11 cellular contexts compared by ENCODE assay signal in genomic region chr16:23518435-23518891, GRCh38. TPM values are rescaled to one million over a fixed set of nuclear protein-coding genes. Genes with fewer than 3 reads are reported as not detected.
DNase-seq lines count a peak whose midpoint lies in the region; ATAC-seq and TF ChIP-seq lines count a peak whose summit lies in the region.
"Had no signal": no experiment of that assay in that cellular context is flagged by ENCODE, and none has a peak within 500 bp of the region (broad histone marks: within the 10 kb centered on the region; RNA-seq: fewer than 3 reads in every experiment).

No MANE protein-coding gene starts in this region.

- H3K9me3 Mint-ChIP-seq in progenitor cell of endocrine pancreas (ENCODE audit: low read depth) = no peaks in the 10 kb centered on the region
- H3K9me3 Mint-ChIP-seq in activated T-helper 2 cell treated with anti-CD3 and anti-CD28 coated beads, Interferon-gamma antibody, Interleukin-2, Interleukin-4, amounts not matched to agents 10 μg/mL and 5 μg/mL and 100 μg/mL, durations not matched to agents 14 hours and 24 hours and 36 hours = no peaks in the 10 kb centered on the region
- H3K9me3 Mint-ChIP-seq in activated CD4-positive, alpha-beta memory T cell treated with anti-CD3 and anti-CD28 coated beads, Interleukin-2, amount 10 ng/mL, durations not matched to agents 7 days and 5 days = no peaks in the 10 kb centered on the region
- H3K9me3 Mint-ChIP-seq: activated naive CD4-positive, alpha-beta T cell treated with anti-CD3 and anti-CD28 coated beads, Interleukin-2, amount 50 U/mL, for 24 hours had no signal

- no peaks in the 10 kb centered on the region for H3K4me1 Mint-ChIP-seq in progenitor cell of endocrine pancreas (ENCODE audit: low read depth)
- peaks cover 36% of the 10 kb centered on the region for H3K4me1 Mint-ChIP-seq in activated T-helper 2 cell treated with anti-CD3 and anti-CD28 coated beads, Interferon-gamma antibody, Interleukin-2, Interleukin-4, amounts not matched to agents 10 μg/mL and 5 μg/mL and 100 μg/mL, durations not matched to agents 14 hours and 24 hours and 36 hours (ENCODE audit: low read depth)
- H3K4me1 Mint-ChIP-seq in activated CD4-positive, alpha-beta memory T cell treated with anti-CD3 and anti-CD28 coated beads, Interleukin-2, amount 10 ng/mL, durations not matched to agents 7 days and 5 days = peaks cover 38% of the 10 kb centered on the region

- intact Hi-C loops in activated T-helper 2 cell treated with anti-CD3 and anti-CD28 coated beads, Interferon-gamma antibody, Interleukin-2, Interleukin-4, amounts not matched to agents 10 μg/mL and 5 μg/mL and 100 μg/mL, durations not matched to agents 14 hours and 24 hours and 36 hours (cut with micrococcal nuclease) = no loop called here

- in situ Hi-C loops in GM13976 (cut with MboI; ENCODE audit: low sequenced_read_pairs, unreplicated experiment) = no loop called here

- CTCF ChIA-PET in activated CD4-positive, alpha-beta memory T cell treated with anti-CD3 and anti-CD28 coated beads, Interleukin-2, amount 10 ng/mL, durations not matched to agents 7 days and 5 days (lab: Charles Lee) = interaction anchor here (1.3 kb wide), 1 partner anchor 83 kb away, joined by 4 read pairs; no protein-coding TSS in a partner anchor

- peak overlapping the region; percentile 45 for H3K27ac Mint-ChIP-seq in progenitor cell of endocrine pancreas
- no peak overlapping the region for H3K27ac Mint-ChIP-seq in activated T-helper 2 cell treated with anti-CD3 and anti-CD28 coated beads, Interferon-gamma antibody, Interleukin-2, Interleukin-4, amounts not matched to agents 10 μg/mL and 5 μg/mL and 100 μg/mL, durations not matched to agents 14 hours and 24 hours and 36 hours
- no peak overlapping the region for H3K27ac Mint-ChIP-seq in activated CD4-positive, alpha-beta memory T cell treated with anti-CD3 and anti-CD28 coated beads, Interleukin-2, amount 10 ng/mL, durations not matched to agents 7 days and 5 days
- H3K27ac Mint-ChIP-seq: activated naive CD4-positive, alpha-beta T cell treated with anti-CD3 and anti-CD28 coated beads, Interleukin-2, amount 50 U/mL, for 24 hours had no signal

- H3K36me3 Mint-ChIP-seq in progenitor cell of endocrine pancreas (ENCODE audit: insufficient read depth) = peaks cover 12% of the 10 kb centered on the region
- H3K36me3 Mint-ChIP-seq in activated T-helper 2 cell treated with anti-CD3 and anti-CD28 coated beads, Interferon-gamma antibody, Interleukin-2, Interleukin-4, amounts not matched to agents 10 μg/mL and 5 μg/mL and 100 μg/mL, durations not matched to agents 14 hours and 24 hours and 36 hours (ENCODE audit: low read depth) = peaks cover 41% of the 10 kb centered on the region
- peaks cover 22% of the 10 kb centered on the region for H3K36me3 Mint-ChIP-seq in activated CD4-positive, alpha-beta memory T cell treated with anti-CD3 and anti-CD28 coated beads, Interleukin-2, amount 10 ng/mL, durations not matched to agents 7 days and 5 days (ENCODE audit: low read depth)

- DNase-seq in NCI-H2196 (lab: John Stamatoyannopoulos, UW; ENCODE audit: unreplicated experiment) (peak; percentile 6), NCI-H2196 treated with DMSO at 0.1 percent for 48 hours (lab: John Stamatoyannopoulos, UW; ENCODE audit: unreplicated experiment) (no peak), SKM-1 (lab: John Stamatoyannopoulos, UW; ENCODE audit: unreplicated experiment) (peak; percentile 35), progenitor cell of endocrine pancreas (ENCODE audit: low spot score, unreplicated experiment) (no peak), GM13976 (ENCODE audit: low spot score) (no peak)
- no peak for DNase-seq in activated T-helper 2 cell treated with anti-CD3 and anti-CD28 coated beads, Interferon-gamma antibody, Interleukin-2, Interleukin-4, amounts not matched to agents 10 μg/mL and 5 μg/mL and 100 μg/mL, durations not matched to agents 14 hours and 24 hours and 36 hours (ENCODE audit: low spot score)
- no peak for DNase-seq in activated CD4-positive, alpha-beta memory T cell treated with anti-CD3 and anti-CD28 coated beads, Interleukin-2, amount 10 ng/mL, durations not matched to agents 7 days and 5 days
- DNase-seq: occipital lobe, WERI-Rb-1 had no signal

- H3K4me3 Mint-ChIP-seq in progenitor cell of endocrine pancreas (ENCODE audit: low read depth) = no peak overlapping the region
- H3K4me3 Mint-ChIP-seq in activated T-helper 2 cell treated with anti-CD3 and anti-CD28 coated beads, Interferon-gamma antibody, Interleukin-2, Interleukin-4, amounts not matched to agents 10 μg/mL and 5 μg/mL and 100 μg/mL, durations not matched to agents 14 hours and 24 hours and 36 hours (ENCODE audit: low read depth) = no peak overlapping the region
- no peak overlapping the region for H3K4me3 Mint-ChIP-seq in activated CD4-positive, alpha-beta memory T cell treated with anti-CD3 and anti-CD28 coated beads, Interleukin-2, amount 10 ng/mL, durations not matched to agents 7 days and 5 days
- H3K4me3 Mint-ChIP-seq: activated naive CD4-positive, alpha-beta T cell treated with anti-CD3 and anti-CD28 coated beads, Interleukin-2, amount 50 U/mL, for 24 hours had no signal

- TF ChIP-seq CTCF in progenitor cell of endocrine pancreas (IDR thresholded peaks at IDR 0.05; ENCODE audit: unreplicated experiment) = no peak
- no peak for TF ChIP-seq CTCF in GM13976 (IDR thresholded peaks at IDR 0.05; ENCODE audit: borderline replicate concordance, control extremely low read depth, extremely low read depth, insufficient read depth, missing control alignments)

- POLR2A ChIA-PET in activated CD4-positive, alpha-beta memory T cell treated with anti-CD3 and anti-CD28 coated beads, Interleukin-2, amount 10 ng/mL, durations not matched to agents 7 days and 5 days (lab: Charles Lee) = interaction anchor here (0.9 kb wide), 1 partner anchor 11 kb away, joined by 3 read pairs; no protein-coding TSS in a partner anchor

- peak; percentile 52 for ATAC-seq in HG03342 (IDR thresholded peaks at IDR 0.05; ENCODE audit: unreplicated experiment)

- no peaks in the 10 kb centered on the region for H3K27me3 Mint-ChIP-seq in progenitor cell of endocrine pancreas
- H3K27me3 Mint-ChIP-seq in activated T-helper 2 cell treated with anti-CD3 and anti-CD28 coated beads, Interferon-gamma antibody, Interleukin-2, Interleukin-4, amounts not matched to agents 10 μg/mL and 5 μg/mL and 100 μg/mL, durations not matched to agents 14 hours and 24 hours and 36 hours (ENCODE audit: low read depth) = no peaks in the 10 kb centered on the region
- no peaks in the 10 kb centered on the region for H3K27me3 Mint-ChIP-seq in activated CD4-positive, alpha-beta memory T cell treated with anti-CD3 and anti-CD28 coated beads, Interleukin-2, amount 10 ng/mL, durations not matched to agents 7 days and 5 days
- H3K27me3 Mint-ChIP-seq: activated naive CD4-positive, alpha-beta T cell treated with anti-CD3 and anti-CD28 coated beads, Interleukin-2, amount 50 U/mL, for 24 hours had no signal

RNA-seq across cellular contexts. Expression of gene GGA2, which starts 8.2 kb away (rescaled TPM):
- 87.5 and 89.9 TPM in 2 replicates for total RNA-seq in progenitor cell of endocrine pancreas
- total RNA-seq in activated T-helper 2 cell treated with anti-CD3 and anti-CD28 coated beads, Interferon-gamma antibody, Interleukin-2, Interleukin-4, amounts not matched to agents 10 μg/mL and 5 μg/mL and 100 μg/mL, durations not matched to agents 14 hours and 24 hours and 36 hours = 108 and 110 TPM in 2 replicates
- total RNA-seq in activated CD4-positive, alpha-beta memory T cell treated with anti-CD3 and anti-CD28 coated beads, Interleukin-2, amount 10 ng/mL, durations not matched to agents 7 days and 5 days = 10 to 100 TPM; 95.3 to 97.8 TPM

RNA-seq across cellular contexts. Expression of gene EARS2, which starts 38.7 kb away (rescaled TPM):
- 24.7 and 26.6 TPM in 2 replicates for total RNA-seq in progenitor cell of endocrine pancreas
- 25.3 and 26.6 TPM in 2 replicates for total RNA-seq in activated T-helper 2 cell treated with anti-CD3 and anti-CD28 coated beads, Interferon-gamma antibody, Interleukin-2, Interleukin-4, amounts not matched to agents 10 μg/mL and 5 μg/mL and 100 μg/mL, durations not matched to agents 14 hours and 24 hours and 36 hours
- 10 to 100 TPM in 1 of 2 experiments, 1 to 10 TPM in 1; 9.3 to 11.0 TPM for total RNA-seq in activated CD4-positive, alpha-beta memory T cell treated with anti-CD3 and anti-CD28 coated beads, Interleukin-2, amount 10 ng/mL, durations not matched to agents 7 days and 5 days

RNA-seq across cellular contexts. Expression of gene UBFD1, which starts 39.1 kb away (rescaled TPM):
- total RNA-seq in progenitor cell of endocrine pancreas = 101 and 106 TPM in 2 replicates
- 57.7 and 62.5 TPM in 2 replicates for total RNA-seq in activated T-helper 2 cell treated with anti-CD3 and anti-CD28 coated beads, Interferon-gamma antibody, Interleukin-2, Interleukin-4, amounts not matched to agents 10 μg/mL and 5 μg/mL and 100 μg/mL, durations not matched to agents 14 hours and 24 hours and 36 hours
- 10 to 100 TPM; 36.6 to 39.7 TPM for total RNA-seq in activated CD4-positive, alpha-beta memory T cell treated with anti-CD3 and anti-CD28 coated beads, Interleukin-2, amount 10 ng/mL, durations not matched to agents 7 days and 5 days

Comparison
In these comparisons a context has a peak if more than half of its experiments do, and no peak if none do; other contexts are left out.
1. DNase-seq: peak in NCI-H2196 (single experiment) and SKM-1 (single experiment); none in NCI-H2196 treated with DMSO at 0.1 percent for 48 hours (single experiment), progenitor cell of endocrine pancreas (single experiment), GM13976 (single experiment), activated T-helper 2 cell treated with anti-CD3 and anti-CD28 coated beads, Interferon-gamma antibody, Interleukin-2, Interleukin-4, amounts not matched to agents 10 μg/mL and 5 μg/mL and 100 μg/mL, durations not matched to agents 14 hours and 24 hours and 36 hours (single experiment) and activated CD4-positive, alpha-beta memory T cell treated with anti-CD3 and anti-CD28 coated beads, Interleukin-2, amount 10 ng/mL, durations not matched to agents 7 days and 5 days (single experiment).